9 cellular contexts compared by ENCODE assay signal in the genomic region with DNA sequence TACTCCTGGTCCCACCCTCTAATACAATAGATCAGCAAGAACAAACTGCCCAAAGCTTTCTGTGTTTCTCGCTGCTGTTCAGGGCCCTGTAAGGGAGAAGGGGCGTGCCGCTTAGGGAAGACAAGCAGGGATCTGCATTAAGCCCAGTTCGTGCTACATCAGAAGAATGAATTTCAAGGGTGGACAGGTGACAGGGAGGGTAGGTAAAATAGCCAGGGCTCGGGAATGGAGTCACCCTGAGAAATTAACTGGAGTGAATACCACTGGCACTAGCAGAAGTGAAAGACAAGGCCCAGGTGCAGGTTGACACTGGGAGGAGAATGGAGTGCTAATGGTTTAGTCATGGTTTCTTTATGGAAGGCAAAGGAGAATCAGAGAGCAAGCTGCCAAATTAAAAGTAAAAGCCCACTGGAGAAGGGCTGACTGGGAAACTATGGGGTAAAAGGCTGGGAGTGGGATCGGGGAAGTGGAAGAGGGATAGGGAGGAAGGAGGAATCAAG.
DNase-seq lines count a peak whose midpoint lies in the region; TF ChIP-seq lines count a peak whose summit lies in the region.
"Had no signal": no experiment of that assay in that cellular context is flagged by ENCODE, and none has a peak within 500 bp of the region (broad histone marks: within the 10 kb centered on the region; RNA-seq: fewer than 3 reads in every experiment).

No MANE protein-coding gene starts in this region.

- no peaks in the 10 kb centered on the region for H3K79me2 ChIP-seq in osteoblast (ENCODE audit: insufficient read depth, low read length)

- H3K4me2 ChIP-seq in osteoblast (ENCODE audit: insufficient read depth, low read length) = peak overlapping the region; percentile 61

- H3K4me3 Mint-ChIP-seq in Calu3 (ENCODE audit: low read depth, unreplicated experiment) = peak overlapping the region; percentile 57
- H3K4me3 Mint-ChIP-seq: WTC11 had no signal

- peaks cover 65% of the 10 kb centered on the region for H3K4me1 Mint-ChIP-seq in Calu3 (ENCODE audit: low read depth, unreplicated experiment)

- H3K27me3 ChIP-seq in breast epithelium (no peaks in the 10 kb centered on the region), osteoblast (ENCODE audit: insufficient read depth, low read length) (no peaks in the 10 kb centered on the region)

- H2AFZ ChIP-seq in osteoblast (ENCODE audit: low read length) = peak overlapping the region; percentile 55

- H3K36me3 Mint-ChIP-seq in Calu3 (ENCODE audit: insufficient read depth, unreplicated experiment) = peaks cover 9% of the 10 kb centered on the region
- H3K36me3 Mint-ChIP-seq: WTC11 had no signal

- BruUV-seq in Calu3 (replicated peaks; lab: Mats Ljungman, UMichigan) = no TSS peak

- in situ Hi-C loops in GM13977 (cut with MboI; ENCODE audit: low pct_unique_long_range_greater_than_20kb, low sequenced_read_pairs, unreplicated experiment) = no loop called here

- intact Hi-C loops in Calu3 (cut with micrococcal nuclease; ENCODE audit: unreplicated experiment) = no loop called here
- intact Hi-C loops in breast epithelium (cut with DNase I; ENCODE audit: low total_unique reads) = no loop called here

- H3K9me3 Mint-ChIP-seq in Calu3 (ENCODE audit: low read depth, unreplicated experiment) = no peaks in the 10 kb centered on the region
- H3K9me3 Mint-ChIP-seq: WTC11 had no signal

- DNase-seq in Calu3 (no peak), NCI-H146 treated with DMSO at 0.1 percent for 48 hours (lab: John Stamatoyannopoulos, UW; ENCODE audit: unreplicated experiment) (peak; percentile 25), breast epithelium (ENCODE audit: low spot score in 2 of 2) (no peak), osteoblast (ENCODE audit: insufficient read length, low spot score, missing footprints) (no peak), AML-193 (lab: John Stamatoyannopoulos, UW) (no peak), GM13977 (ENCODE audit: low spot score) (no peak), NCI-H524 (lab: John Stamatoyannopoulos, UW) (no peak), H4 (ENCODE audit: low spot score) (no peak)

- CTCF ChIA-PET in Calu3 (lab: Charles Lee) = no interaction called here

- no peak for TF ChIP-seq POLR2A in breast epithelium (IDR thresholded peaks at IDR 0.05)

- H3K9me3 ChIP-seq in breast epithelium (no peaks in the 10 kb centered on the region), osteoblast (ENCODE audit: low read depth, low read length) (no peaks in the 10 kb centered on the region)

- H3K27me3 Mint-ChIP-seq in Calu3 (ENCODE audit: unreplicated experiment) = no peaks in the 10 kb centered on the region

- H4K20me1 ChIP-seq in osteoblast (ENCODE audit: insufficient read depth, low read length) = no peaks in the 10 kb centered on the region

- H3K4me1 ChIP-seq in breast epithelium = no peaks in the 10 kb centered on the region
- H3K4me1 ChIP-seq in osteoblast (ENCODE audit: insufficient read depth, low read length) = peaks cover 59% of the 10 kb centered on the region

- H3K27ac ChIP-seq in breast epithelium = peak overlapping the region; percentile 53 to 64
- H3K27ac ChIP-seq in osteoblast (ENCODE audit: low read depth, low read length) = peak overlapping the region; percentile 94

- no peak overlapping the region for H3K4me3 ChIP-seq in breast epithelium
- H3K4me3 ChIP-seq in osteoblast (ENCODE audit: insufficient read depth, low read length) = no peak overlapping the region

- TF ChIP-seq CTCF in Calu3 (IDR thresholded peaks at IDR 0.05; ENCODE audit: unreplicated experiment) = no peak
- no peak for TF ChIP-seq CTCF in breast epithelium (IDR thresholded peaks at IDR 0.05)
- TF ChIP-seq CTCF in osteoblast (IDR thresholded peaks at IDR 0.05; ENCODE audit: extremely low read depth, low read depth, low read length) = no peak
- TF ChIP-seq CTCF in GM13977 (IDR thresholded peaks at IDR 0.05; ENCODE audit: extremely low read depth, insufficient read depth, missing control alignments) = no peak

- H3K36me3 ChIP-seq in breast epithelium = no peaks in the 10 kb centered on the region
- no peaks in the 10 kb centered on the region for H3K36me3 ChIP-seq in osteoblast (ENCODE audit: insufficient read depth, low read length)

- peak overlapping the region; percentile 87 for H3K27ac Mint-ChIP-seq in Calu3 (ENCODE audit: unreplicated experiment)
- H3K27ac Mint-ChIP-seq: WTC11 had no signal
